ENCODE assay signal across 8 cellular contexts in the genomic region with DNA sequence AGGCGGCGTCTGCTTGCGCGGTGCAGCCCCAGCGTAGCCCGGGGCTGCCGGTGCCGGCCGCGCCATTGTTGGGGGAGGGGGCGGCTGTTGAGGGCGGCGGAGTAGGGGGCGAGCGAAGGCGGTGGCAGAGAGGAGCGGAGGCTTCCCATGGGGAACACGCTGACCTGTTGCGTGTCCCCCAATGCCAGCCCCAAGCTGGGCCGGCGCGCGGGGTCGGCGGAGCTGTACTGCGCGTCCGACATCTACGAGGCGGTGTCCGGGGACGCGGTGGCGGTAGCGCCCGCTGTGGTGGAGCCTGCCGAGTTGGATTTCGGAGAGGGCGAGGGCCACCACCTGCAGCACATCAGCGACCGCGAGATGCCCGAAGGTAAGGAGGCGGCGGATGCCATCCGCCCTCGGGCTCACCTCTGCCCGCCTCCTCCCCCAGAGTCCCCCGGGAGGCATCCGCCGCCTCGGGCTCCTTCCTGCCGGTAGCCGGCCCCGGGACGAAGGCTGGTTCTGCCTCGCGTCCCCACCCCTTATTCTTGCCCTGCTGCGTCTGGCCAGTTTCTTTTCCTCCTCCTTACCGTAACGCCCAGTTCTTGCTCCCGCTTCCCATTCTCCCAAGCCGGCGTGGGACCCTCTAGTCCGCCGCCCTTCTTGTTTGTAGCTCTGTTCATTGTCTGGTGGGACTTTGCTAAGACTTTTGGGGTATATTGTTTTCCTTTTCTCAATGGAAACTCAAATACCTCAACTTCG. TPM values are rescaled to one million over a fixed set of nuclear protein-coding genes. Genes with fewer than 3 reads are reported as not detected.
DNase-seq lines count a peak whose midpoint lies in the region; ATAC-seq, FAIRE-seq and TF ChIP-seq lines count a peak whose summit lies in the region.

No MANE protein-coding gene starts in this region.

- no peaks in the 10 kb centered on the region for H3K27me3 ChIP-seq in BLaER1 treated with 17β-estradiol and CSF1 and Interleukin-3, amounts not matched to agents 10 nM and 100 nM
- H3K27me3 ChIP-seq in astrocyte (ENCODE audit: insufficient read depth, low read length) (no peaks in the 10 kb centered on the region), iPS-15b (ENCODE audit: control insufficient read depth, insufficient read depth, low read length) (no peaks in the 10 kb centered on the region), small intestine (ENCODE audit: control insufficient read depth in 2 of 2, insufficient read depth in 2 of 2, low read length in 2 of 2) (no peaks in the 10 kb centered on the region)

- peaks cover 38% of the 10 kb centered on the region for H3K79me2 ChIP-seq in astrocyte (ENCODE audit: insufficient read depth, low read length)

- WGBS in small intestine, 3 donors = 0 to 1% (median 0%) methylated on average over 52 to 67 of the region's 67 CpGs

- H3K27me3 Mint-ChIP-seq in astrocyte (ENCODE audit: low read depth, unreplicated experiment) = no peaks in the 10 kb centered on the region

- peak overlapping the region; percentile 68 to 86 (median 78) for H3K27ac ChIP-seq in BLaER1 treated with 17β-estradiol and CSF1 and Interleukin-3, amounts not matched to agents 10 nM and 100 nM
- H3K27ac ChIP-seq in astrocyte (ENCODE audit: low read depth, low read length) = peak overlapping the region; percentile 75
- peak overlapping the region; percentile 98 to 99 for H3K27ac ChIP-seq in small intestine (ENCODE audit: low read depth in 1 of 2, low read length in 1 of 2)

- peaks cover 8% of the 10 kb centered on the region for H3K4me1 Mint-ChIP-seq in astrocyte (ENCODE audit: low read depth, unreplicated experiment)

- H3K4me3 Mint-ChIP-seq in astrocyte (ENCODE audit: unreplicated experiment) = peak overlapping the region; percentile 98

- H2AFZ ChIP-seq in astrocyte (ENCODE audit: low read depth, low read length) = peak overlapping the region; percentile 76

- H3K9me3 ChIP-seq in BLaER1 treated with 17β-estradiol and CSF1 and Interleukin-3, amounts not matched to agents 10 nM and 100 nM (replicated peaks in 1 of 11) = no peaks in the 10 kb centered on the region
- H3K9me3 ChIP-seq in astrocyte (ENCODE audit: insufficient read depth, low read depth, low read length) = no peaks in the 10 kb centered on the region
- H3K9me3 ChIP-seq in iPS-15b (ENCODE audit: control insufficient read depth, insufficient read depth, low read length) = no peaks in the 10 kb centered on the region
- no peaks in the 10 kb centered on the region for H3K9me3 ChIP-seq in small intestine (ENCODE audit: control insufficient read depth, low read depth)

- peak overlapping the region; percentile 82 for H3K27ac Mint-ChIP-seq in astrocyte (ENCODE audit: unreplicated experiment)

- H3K9me3 Mint-ChIP-seq in astrocyte (ENCODE audit: unreplicated experiment) = no peaks in the 10 kb centered on the region

- no peak for TF ChIP-seq CTCF in astrocyte (IDR thresholded peaks at IDR 0.05; ENCODE audit: insufficient read depth, low read depth, low read length)

- H3K4me1 ChIP-seq in BLaER1 treated with 17β-estradiol and CSF1 and Interleukin-3, amounts not matched to agents 10 nM and 100 nM = peaks cover 18 to 37% (median 22%) of the 10 kb centered on the region in 10 experiments
- H3K4me1 ChIP-seq in astrocyte (ENCODE audit: insufficient read depth, low read length) (peaks cover 5% of the 10 kb centered on the region), iPS-15b (ENCODE audit: control insufficient read depth, insufficient read depth, low read length) (peaks cover 4% of the 10 kb centered on the region), small intestine (ENCODE audit: control insufficient read depth in 2 of 2, insufficient read depth in 1 of 2, low read depth in 1 of 2, low read length in 1 of 2) (peaks cover 2 to 3% of the 10 kb centered on the region in 2 donors)

- FAIRE-seq in astrocyte (lab: Jason Lieb, UNC) = no peak
- no peak for FAIRE-seq in small intestine (lab: Jason Lieb, UNC)

- H3K9ac ChIP-seq in BLaER1 treated with 17β-estradiol and CSF1 and Interleukin-3, amounts not matched to agents 10 nM and 100 nM = peak overlapping the region; percentile 79 to 90 (median 88)
- H3K9ac ChIP-seq in astrocyte (ENCODE audit: low read length) (peak overlapping the region; percentile 87), iPS-15b (ENCODE audit: low read depth, low read length) (peak overlapping the region; percentile 26)

- peak overlapping the region; percentile 79 to 95 (median 86) for H3K4me2 ChIP-seq in BLaER1 treated with 17β-estradiol and CSF1 and Interleukin-3, amounts not matched to agents 10 nM and 100 nM
- H3K4me2 ChIP-seq in astrocyte (ENCODE audit: low read length) = peak overlapping the region; percentile 94

- peak overlapping the region; percentile 82 to 98 (median 95) for H3K4me3 ChIP-seq in BLaER1 treated with 17β-estradiol and CSF1 and Interleukin-3, amounts not matched to agents 10 nM and 100 nM
- H3K4me3 ChIP-seq in astrocyte (ENCODE audit: insufficient read depth, low read depth, low read length) (peak overlapping the region; percentile 92), iPS-15b (ENCODE audit: low read depth, low read length) (peak overlapping the region; percentile 84), small intestine (ENCODE audit: low read depth in 1 of 2, low read length in 2 of 2) (peak overlapping the region; percentile 90 to 100)

- H3K36me3 Mint-ChIP-seq in astrocyte (ENCODE audit: low read depth, unreplicated experiment) = peaks cover 3% of the 10 kb centered on the region

- peaks cover 0 to 17% (median 4%) of the 10 kb centered on the region in 11 experiments; a peak in 8 of 22 replicates for H3K36me3 ChIP-seq in BLaER1 treated with 17β-estradiol and CSF1 and Interleukin-3, amounts not matched to agents 10 nM and 100 nM
- H3K36me3 ChIP-seq in astrocyte (ENCODE audit: insufficient read depth, low read length) (no peaks in the 10 kb centered on the region), iPS-15b (ENCODE audit: control insufficient read depth, insufficient read depth, low read length) (no peaks in the 10 kb centered on the region), small intestine (ENCODE audit: control insufficient read depth in 2 of 2, insufficient read depth in 2 of 2, low read length in 2 of 2) (no peaks in the 10 kb centered on the region)

- peak; percentile 25 for ATAC-seq in GM19351 (IDR thresholded peaks at IDR 0.05; ENCODE audit: unreplicated experiment)
- peak; percentile 32 for ATAC-seq in HG03439 (IDR thresholded peaks at IDR 0.05; ENCODE audit: unreplicated experiment)
- peak; percentile 37 for ATAC-seq in SK-N-SH treated with all-trans-retinoic acid at 6 μM for 48 hours

- peaks cover 0 to 34% (median 8%) of the 10 kb centered on the region in 11 experiments; a peak in 7 of 22 replicates for H4K20me1 ChIP-seq in BLaER1 treated with 17β-estradiol and CSF1 and Interleukin-3, amounts not matched to agents 10 nM and 100 nM
- H4K20me1 ChIP-seq in astrocyte (ENCODE audit: insufficient read depth, low read length) = peaks cover 10% of the 10 kb centered on the region

- DNase-seq in astrocyte (ENCODE audit: low read depth) (peak; percentile 30), small intestine (peak; percentile 69), COLO829 (ENCODE audit: low spot score) (no peak)

TF ChIP-seq in SK-N-SH treated with all-trans-retinoic acid at 6 μM for 48 hours, 23 proteins besides CTCF, POLR2A, EP300 and RAD21 (continues in another document):
- TF ChIP-seq ARNTL (CRISPR knock-in tag; IDR thresholded peaks at IDR 0.05; ENCODE audit: borderline replicate concordance, low read depth) = no peak
- no peak for TF ChIP-seq BACH2 (CRISPR knock-in tag; IDR thresholded peaks at IDR 0.05; ENCODE audit: borderline replicate concordance)
- no peak for TF ChIP-seq OSR1 (CRISPR knock-in tag; IDR thresholded peaks at IDR 0.05)
- no peak for TF ChIP-seq CSDC2 (CRISPR knock-in tag; IDR thresholded peaks at IDR 0.05)
- no peak for TF ChIP-seq SNAI2 (CRISPR knock-in tag; IDR thresholded peaks at IDR 0.05)
- TF ChIP-seq, protein P1, sequence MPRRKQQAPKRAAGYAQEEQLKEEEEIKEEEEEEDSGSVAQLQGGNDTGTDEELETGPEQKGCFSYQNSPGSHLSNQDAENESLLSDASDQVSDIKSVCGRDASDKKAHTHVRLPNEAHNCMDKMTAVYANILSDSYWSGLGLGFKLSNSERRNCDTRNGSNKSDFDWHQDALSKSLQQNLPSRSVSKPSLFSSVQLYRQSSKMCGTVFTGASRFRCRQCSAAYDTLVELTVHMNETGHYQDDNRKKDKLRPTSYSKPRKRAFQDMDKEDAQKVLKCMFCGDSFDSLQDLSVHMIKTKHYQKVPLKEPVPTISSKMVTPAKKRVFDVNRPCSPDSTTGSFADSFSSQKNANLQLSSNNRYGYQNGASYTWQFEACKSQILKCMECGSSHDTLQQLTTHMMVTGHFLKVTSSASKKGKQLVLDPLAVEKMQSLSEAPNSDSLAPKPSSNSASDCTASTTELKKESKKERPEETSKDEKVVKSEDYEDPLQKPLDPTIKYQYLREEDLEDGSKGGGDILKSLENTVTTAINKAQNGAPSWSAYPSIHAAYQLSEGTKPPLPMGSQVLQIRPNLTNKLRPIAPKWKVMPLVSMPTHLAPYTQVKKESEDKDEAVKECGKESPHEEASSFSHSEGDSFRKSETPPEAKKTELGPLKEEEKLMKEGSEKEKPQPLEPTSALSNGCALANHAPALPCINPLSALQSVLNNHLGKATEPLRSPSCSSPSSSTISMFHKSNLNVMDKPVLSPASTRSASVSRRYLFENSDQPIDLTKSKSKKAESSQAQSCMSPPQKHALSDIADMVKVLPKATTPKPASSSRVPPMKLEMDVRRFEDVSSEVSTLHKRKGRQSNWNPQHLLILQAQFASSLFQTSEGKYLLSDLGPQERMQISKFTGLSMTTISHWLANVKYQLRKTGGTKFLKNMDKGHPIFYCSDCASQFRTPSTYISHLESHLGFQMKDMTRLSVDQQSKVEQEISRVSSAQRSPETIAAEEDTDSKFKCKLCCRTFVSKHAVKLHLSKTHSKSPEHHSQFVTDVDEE (CRISPR knock-in tag; IDR thresholded peaks at IDR 0.05) = no peak
- no peak for TF ChIP-seq TCF4 (CRISPR knock-in tag; IDR thresholded peaks at IDR 0.05; ENCODE audit: borderline replicate concordance)
- TF ChIP-seq GLIS3 (CRISPR knock-in tag; IDR thresholded peaks at IDR 0.05) = no peak
- TF ChIP-seq, protein P2, sequence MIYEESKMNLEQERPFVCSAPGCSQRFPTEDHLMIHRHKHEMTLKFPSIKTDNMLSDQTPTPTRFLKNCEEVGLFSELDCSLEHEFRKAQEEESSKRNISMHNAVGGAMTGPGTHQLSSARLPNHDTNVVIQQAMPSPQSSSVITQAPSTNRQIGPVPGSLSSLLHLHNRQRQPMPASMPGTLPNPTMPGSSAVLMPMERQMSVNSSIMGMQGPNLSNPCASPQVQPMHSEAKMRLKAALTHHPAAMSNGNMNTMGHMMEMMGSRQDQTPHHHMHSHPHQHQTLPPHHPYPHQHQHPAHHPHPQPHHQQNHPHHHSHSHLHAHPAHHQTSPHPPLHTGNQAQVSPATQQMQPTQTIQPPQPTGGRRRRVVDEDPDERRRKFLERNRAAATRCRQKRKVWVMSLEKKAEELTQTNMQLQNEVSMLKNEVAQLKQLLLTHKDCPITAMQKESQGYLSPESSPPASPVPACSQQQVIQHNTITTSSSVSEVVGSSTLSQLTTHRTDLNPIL (CRISPR knock-in tag; IDR thresholded peaks at IDR 0.05; ENCODE audit: low read depth) = no peak
- TF ChIP-seq RARB (CRISPR knock-in tag; IDR thresholded peaks at IDR 0.05) = no peak

RNA-seq across cellular contexts. Expression of gene CCNYL1, which starts 0.5 kb away (rescaled TPM):
- total RNA-seq in astrocyte = 26.2 and 35.2 TPM in 2 replicates
- polyA plus RNA-seq in small intestine = 10 to 100 TPM in 2 of 3 donors, 1 to 10 TPM in 1; 8.2 to 15.2 (median 15.1) TPM

RNA-seq across cellular contexts. Expression of gene FZD5, which starts 57.8 kb away (rescaled TPM):
- 3.2 and 3.7 TPM in 2 replicates for total RNA-seq in astrocyte
- 10 to 100 TPM in 2 of 3 donors, 1 to 10 TPM in 1; 8.7 to 18.5 (median 10.3) TPM for polyA plus RNA-seq in small intestine

Comparison
In these comparisons a context has a peak if more than half of its experiments do, and no peak if none do; other contexts are left out.
1. H3K9ac ChIP-seq: peak in every context shown above with its lines; median percentile 88 in BLaER1 treated with 17β-estradiol and CSF1 and Interleukin-3, amounts not matched to agents 10 nM and 100 nM; 87 in astrocyte; 26 in iPS-15b.